Comparison of ENCODE assay signal across 8 cellular contexts in genomic region chr9:94084314-94084713, GRCh38. TPM values are rescaled to one million over a fixed set of nuclear protein-coding genes. Genes with fewer than 3 reads are reported as not detected.
DNase-seq lines count a peak whose midpoint lies in the region; ATAC-seq and TF ChIP-seq lines count a peak whose summit lies in the region.

TSS of gene PTPDC1 (plus strand) at chr9:94084464. CDS start at chr9:94084531, 67 bp downstream.

- peak; percentile 77 for DNase-seq in HCT116 (ENCODE audit: low read depth, low spot score)
- peak; percentile 24 for DNase-seq in SK-N-DZ (ENCODE audit: low spot score)
- peak; percentile 49 for DNase-seq in Right ventricle myocardium inferior (ENCODE audit: missing footprints)
- DNase-seq in sciatic nerve (ENCODE audit: low spot score): no peak
- no peak for DNase-seq in D341Med (ENCODE audit: low spot score)
- no peak for DNase-seq in OCI-M2 (lab: John Stamatoyannopoulos, UW; ENCODE audit: unreplicated experiment)
- DNase-seq in NCI-H446 treated with DMSO at 0.1 percent for 48 hours (lab: John Stamatoyannopoulos, UW): no peak

- H3K79me2 ChIP-seq in HCT116 (ENCODE audit: insufficient read depth, low read length): no peaks in the 10 kb centered on the region

- peaks cover 33% of the 10 kb centered on the region in 2 experiments for H3K4me1 ChIP-seq in HCT116 (ENCODE audit: control insufficient read depth in 1 of 2, insufficient read depth in 2 of 2, low read length in 2 of 2)

- no peak for TF ChIP-seq CTCF in HCT116 (IDR thresholded peaks at IDR 0.05 in 2 of 3, conservative IDR thresholded peaks at IDR 0.05 in 1 of 3; ENCODE audit: borderline replicate concordance in 1 of 3, insufficient read depth in 1 of 3, low read depth in 2 of 3, low read length in 2 of 3)

- H3K4me2 ChIP-seq in HCT116 (ENCODE audit: low read length): peak within 1 kb of the TSS; percentile 62

- H4K20me1 ChIP-seq in HCT116 (ENCODE audit: insufficient read depth): no peaks in the 10 kb centered on the region

- no peaks in the 10 kb centered on the region for H3K27me3 ChIP-seq in HCT116 (ENCODE audit: insufficient read depth, low read length)

- POLR2A ChIA-PET in HCT116 (lab: Charles Lee): interaction anchor here (0.7 to 2.2 kb wide), 6 partner anchors 9 to 73 kb away, joined by 4 to 19 read pairs (median 5); no protein-coding TSS in a partner anchor

- ATAC-seq in HCT116 (no peak), Right ventricle myocardium inferior (no peak), sciatic nerve (peak; percentile 90), GM19023 (IDR thresholded peaks at IDR 0.05; ENCODE audit: unreplicated experiment) (no peak)

- no peaks in the 10 kb centered on the region for H3K9me2 ChIP-seq in HCT116 (ENCODE audit: insufficient read depth)

- TF ChIP-seq RAD21 in HCT116 (IDR thresholded peaks at IDR 0.05; ENCODE audit: low read depth): no peak

- CTCF ChIA-PET in HCT116 (lab: Charles Lee): no interaction called here

- H3K36me3 ChIP-seq in HCT116 (ENCODE audit: control insufficient read depth in 1 of 2, insufficient read depth in 2 of 2, low read length in 2 of 2): no peaks in the 10 kb centered on the region

- intact Hi-C loops in HCT116 (cut with micrococcal nuclease) (no loop called here), Right ventricle myocardium inferior (cut with DNase I) (loop anchor here (5.0 kb wide), 1 partner anchor 83 kb away; no protein-coding TSS in a partner anchor), sciatic nerve (cut with DNase I) (no loop called here)

- BruUV-seq in HCT116 (replicated peaks; lab: Mats Ljungman, UMichigan): no TSS peak

- H3K9me3 ChIP-seq in HCT116 (ENCODE audit: control insufficient read depth in 1 of 2, insufficient read depth in 1 of 2, low read depth in 1 of 2, low read length in 2 of 2): no peaks in the 10 kb centered on the region

- H3K9ac ChIP-seq in HCT116 (ENCODE audit: low read length): 0 out of 2 replicates have a peak within 1 kb of the TSS, but pooled peaks have one; percentile 1

- peak within 1 kb of the TSS in 1 of 2 experiments; percentile 28; a peak in 2 of 4 replicates for H3K4me3 ChIP-seq in HCT116 (replicated peaks in 1 of 2; ENCODE audit: low read depth in 1 of 2, low read length in 2 of 2)

- no peak for TF ChIP-seq POLR2A in HCT116 (IDR thresholded peaks at IDR 0.05; ENCODE audit: borderline replicate concordance, extremely low read depth, insufficient read depth, insufficient read length)

- RAD21 ChIA-PET in HCT116 (lab: Charles Lee; ENCODE audit: low non-redundant PET in 1 of 2, low total read pairs in 2 of 2, uncharacterized antibody in 2 of 2, unreplicated experiment in 2 of 2): no interaction called here

- H3K27ac ChIP-seq in HCT116 (ENCODE audit: low read depth, low read length): peak within 1 kb of the TSS; percentile 42

- H2AFZ ChIP-seq in HCT116 (ENCODE audit: low read depth, low read length, poor library complexity, severe bottlenecking): no peak within 1 kb of the TSS

TF ChIP-seq in HCT116, 20 proteins besides CTCF, POLR2A, EP300 and RAD21:
- TF ChIP-seq POLR2AphosphoS5 (IDR thresholded peaks at IDR 0.05; ENCODE audit: low read depth, low read length): peak; percentile 76
- no peak for TF ChIP-seq SP1 (IDR thresholded peaks at IDR 0.05; ENCODE audit: low read depth)
- TF ChIP-seq CEBPB (IDR thresholded peaks at IDR 0.05; ENCODE audit: low read depth): peak; percentile 80

RNA-seq across cellular contexts. Expression of gene PTPDC1, which starts in this region (rescaled TPM):
- total RNA-seq in HCT116 (2021; ENCODE audit: unreplicated experiment) (12.7 TPM), Right ventricle myocardium inferior (8.5 TPM), sciatic nerve (50.2 TPM)
- polyA plus RNA-seq in HCT116 (2012): 13.8 and 14.1 TPM in 2 replicates
- polyA plus RNA-seq in SK-N-DZ (2014; cell fraction: cytosol; rRNA removed): 12.6 and 15.4 TPM in 2 replicates
- polyA plus RNA-seq in SK-N-DZ (2014; cell fraction: nucleus; rRNA removed): 26.7 and 35.5 TPM in 2 replicates

Comparison
In these comparisons a context has a peak if more than half of its experiments do, and no peak if none do; other contexts are left out.
1. DNase-seq: peak in HCT116 (single experiment), SK-N-DZ (single experiment) and Right ventricle myocardium inferior (single experiment); none in sciatic nerve (single experiment), D341Med (single experiment), OCI-M2 (single experiment) and NCI-H446 treated with DMSO at 0.1 percent for 48 hours (single experiment).